Comparison of ENCODE assay signal across 12 cellular contexts in the genomic region with DNA sequence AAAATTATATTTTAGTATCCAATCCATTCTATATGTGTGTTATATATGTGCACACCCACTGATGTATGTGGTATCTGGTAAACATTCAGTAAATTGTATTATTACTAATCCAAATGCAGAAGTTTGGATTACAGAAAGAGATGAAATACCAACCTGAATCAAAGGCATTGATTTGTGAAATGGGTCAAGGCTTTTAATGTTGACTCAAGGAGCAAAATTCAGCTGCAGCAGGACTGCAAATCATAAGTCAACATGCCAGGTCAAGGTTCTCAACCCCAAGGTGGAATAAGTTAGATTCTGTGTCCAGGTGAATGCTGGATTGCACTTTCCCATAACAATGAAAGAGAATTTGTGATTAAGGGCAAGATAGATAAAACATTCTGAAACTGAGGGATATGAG.
DNase-seq lines count a peak whose midpoint lies in the region; ATAC-seq and TF ChIP-seq lines count a peak whose summit lies in the region.
"Had no signal": no experiment of that assay in that cellular context is flagged by ENCODE, and none has a peak within 500 bp of the region (broad histone marks: within the 10 kb centered on the region; RNA-seq: fewer than 3 reads in every experiment).

No MANE protein-coding gene starts in this region.

- in situ Hi-C loops in mammary epithelial cell (cut with MboI; ENCODE audit: low sequenced_read_pairs in 2 of 2): loop anchor here (10.0 to 25.0 kb wide), 4 partner anchors 119 to 602 kb away; no protein-coding TSS in a partner anchor

- RAD21 ChIA-PET in HCT116 (lab: Charles Lee; ENCODE audit: low non-redundant PET in 1 of 2, low total read pairs in 2 of 2, uncharacterized antibody in 2 of 2, unreplicated experiment in 2 of 2): no interaction called here

- no peak overlapping the region for H3K4me3 ChIP-seq in mammary epithelial cell (replicated peaks in 1 of 3; ENCODE audit: insufficient read depth in 1 of 3, low read depth in 2 of 3, low read length in 3 of 3)
- no peak overlapping the region for H3K4me3 ChIP-seq in breast epithelium
- no peak overlapping the region for H3K4me3 ChIP-seq in HCT116 (replicated peaks in 1 of 2; ENCODE audit: low read depth in 1 of 2, low read length in 2 of 2)
- H3K4me3 ChIP-seq in body of pancreas: no peak overlapping the region
- H3K4me3 ChIP-seq: BLaER1 treated with 17β-estradiol and CSF1 and Interleukin-3, amounts not matched to agents 10 nM and 100 nM; GM12878; HAP-1 had no signal

- H3K27ac ChIP-seq in mammary epithelial cell (ENCODE audit: insufficient read depth, low read depth, low read length) (no peak overlapping the region), breast epithelium (no peak overlapping the region), HCT116 (ENCODE audit: low read depth, low read length) (no peak overlapping the region), body of pancreas (no peak overlapping the region)
- H3K27ac ChIP-seq: 22Rv1; BLaER1 treated with 17β-estradiol and CSF1 and Interleukin-3, amounts not matched to agents 10 nM and 100 nM had no signal

- intact Hi-C loops in mammary epithelial cell (cut with micrococcal nuclease) (loop anchor here (1.0 to 2.0 kb wide), 7 partner anchors 30 to 1431 kb away; a partner anchor contains a TSS), breast epithelium (cut with DNase I; ENCODE audit: low total_unique reads) (no loop called here), HCT116 (cut with micrococcal nuclease) (loop anchor here (1.0 to 10.0 kb wide), 6 partner anchors 29 to 1659 kb away; no protein-coding TSS in a partner anchor), body of pancreas (cut with DNase I) (no loop called here)

- no TSS peak for BruUV-seq in mammary epithelial cell (replicated peaks; lab: Mats Ljungman, UMichigan)
- no TSS peak for BruUV-seq in HCT116 (replicated peaks; lab: Mats Ljungman, UMichigan)

- TF ChIP-seq POLR2A in breast epithelium (IDR thresholded peaks at IDR 0.05) (no peak), HCT116 (IDR thresholded peaks at IDR 0.05; ENCODE audit: borderline replicate concordance, extremely low read depth, insufficient read depth, insufficient read length) (no peak), body of pancreas (IDR thresholded peaks at IDR 0.05) (no peak)

- dilution Hi-C loops in mammary epithelial cell (cut with HindIII; ENCODE audit: low sequenced_read_pairs): no loop called here

- H3K27me3 ChIP-seq in mammary epithelial cell (ENCODE audit: insufficient read depth, low read length): no peaks in the 10 kb centered on the region
- no peaks in the 10 kb centered on the region for H3K27me3 ChIP-seq in breast epithelium
- no peaks in the 10 kb centered on the region for H3K27me3 ChIP-seq in HCT116 (ENCODE audit: insufficient read depth, low read length)
- no peaks in the 10 kb centered on the region for H3K27me3 ChIP-seq in body of pancreas
- H3K27me3 ChIP-seq: BE2C; BLaER1 treated with 17β-estradiol and CSF1 and Interleukin-3, amounts not matched to agents 10 nM and 100 nM had no signal

- H4K20me1 ChIP-seq in mammary epithelial cell (ENCODE audit: insufficient read depth, low read length) (no peaks in the 10 kb centered on the region), HCT116 (ENCODE audit: insufficient read depth) (no peaks in the 10 kb centered on the region)
- H4K20me1 ChIP-seq: BLaER1 treated with 17β-estradiol and CSF1 and Interleukin-3, amounts not matched to agents 10 nM and 100 nM had no signal

- no peak overlapping the region for H3K9ac ChIP-seq in mammary epithelial cell (ENCODE audit: insufficient read depth, low read length)
- H3K9ac ChIP-seq in HCT116 (ENCODE audit: low read length): no peak overlapping the region
- H3K9ac ChIP-seq: BLaER1 treated with 17β-estradiol and CSF1 and Interleukin-3, amounts not matched to agents 10 nM and 100 nM had no signal

- H3K4me1 ChIP-seq in mammary epithelial cell (ENCODE audit: insufficient read depth, low read length) (no peaks in the 10 kb centered on the region), breast epithelium (no peaks in the 10 kb centered on the region), HCT116 (ENCODE audit: control insufficient read depth in 1 of 2, insufficient read depth in 2 of 2, low read length in 2 of 2) (no peaks in the 10 kb centered on the region), body of pancreas (peaks cover 10% of the 10 kb centered on the region)
- H3K4me1 ChIP-seq: BLaER1 treated with 17β-estradiol and CSF1 and Interleukin-3, amounts not matched to agents 10 nM and 100 nM; HAP-1 had no signal

- POLR2A ChIA-PET in HCT116 (lab: Charles Lee): no interaction called here

- no peak overlapping the region for H3K4me2 ChIP-seq in mammary epithelial cell (ENCODE audit: insufficient read depth, low read depth, low read length)
- no peak overlapping the region for H3K4me2 ChIP-seq in HCT116 (ENCODE audit: low read length)
- H3K4me2 ChIP-seq: BLaER1 treated with 17β-estradiol and CSF1 and Interleukin-3, amounts not matched to agents 10 nM and 100 nM had no signal

- TF ChIP-seq RAD21 in HCT116 (IDR thresholded peaks at IDR 0.05; ENCODE audit: low read depth): no peak

- DNase-seq in mammary epithelial cell: no peak
- no peak for DNase-seq in breast epithelium (ENCODE audit: low spot score in 2 of 2)
- DNase-seq in HCT116 (ENCODE audit: low read depth, low spot score): no peak
- DNase-seq in body of pancreas: peak in 2 of 4 donors; percentile 19 to 58
- no peak for DNase-seq in NCI-H1694 (lab: John Stamatoyannopoulos, UW)

- CTCF ChIA-PET in mammary epithelial cell (lab: Charles Lee; ENCODE audit: low non-redundant PET) (no interaction called here), HCT116 (lab: Charles Lee) (interaction anchor here (1.2 to 2.3 kb wide), 2 partner anchors 30 to 600 kb away, joined by 3 to 7 read pairs; no protein-coding TSS in a partner anchor)

- ATAC-seq in HCT116 (no peak), body of pancreas (peak; percentile 48), HG03378 (IDR thresholded peaks at IDR 0.05; ENCODE audit: unreplicated experiment) (no peak), HG02970 (IDR thresholded peaks at IDR 0.05; ENCODE audit: low FRiP score, unreplicated experiment) (no peak)

- H3K9me2 ChIP-seq in HCT116 (ENCODE audit: insufficient read depth): no peaks in the 10 kb centered on the region

- no peaks in the 10 kb centered on the region for H3K9me3 ChIP-seq in mammary epithelial cell (replicated peaks; ENCODE audit: insufficient read depth, low read length)
- H3K9me3 ChIP-seq in breast epithelium: no peaks in the 10 kb centered on the region
- no peaks in the 10 kb centered on the region for H3K9me3 ChIP-seq in HCT116 (ENCODE audit: control insufficient read depth in 1 of 2, insufficient read depth in 1 of 2, low read depth in 1 of 2, low read length in 2 of 2)
- no peaks in the 10 kb centered on the region for H3K9me3 ChIP-seq in body of pancreas
- H3K9me3 ChIP-seq: BE2C; BLaER1 treated with 17β-estradiol and CSF1 and Interleukin-3, amounts not matched to agents 10 nM and 100 nM; HAP-1 had no signal

- H2AFZ ChIP-seq in mammary epithelial cell (ENCODE audit: low read depth, low read length) (peak overlapping the region; percentile 16), HCT116 (ENCODE audit: low read depth, low read length, poor library complexity, severe bottlenecking) (peak overlapping the region; percentile 89)

- TF ChIP-seq CTCF in mammary epithelial cell (conservative IDR thresholded peaks at IDR 0.05 in 1 of 2, IDR thresholded peaks at IDR 0.05 in 1 of 2; ENCODE audit: extremely low read depth in 1 of 2, insufficient read depth in 1 of 2, low read depth in 1 of 2, low read length in 2 of 2) (no peak), breast epithelium (IDR thresholded peaks at IDR 0.05) (no peak), HCT116 (IDR thresholded peaks at IDR 0.05 in 2 of 3, conservative IDR thresholded peaks at IDR 0.05 in 1 of 3; ENCODE audit: borderline replicate concordance in 1 of 3, insufficient read depth in 1 of 3, low read depth in 2 of 3, low read length in 2 of 3) (no peak), body of pancreas (IDR thresholded peaks at IDR 0.05) (no peak)

- H3K36me3 ChIP-seq in mammary epithelial cell (ENCODE audit: insufficient read depth, low read length): peaks cover 1% of the 10 kb centered on the region
- no peaks in the 10 kb centered on the region for H3K36me3 ChIP-seq in breast epithelium
- no peaks in the 10 kb centered on the region for H3K36me3 ChIP-seq in HCT116 (ENCODE audit: control insufficient read depth in 1 of 2, insufficient read depth in 2 of 2, low read length in 2 of 2)
- H3K36me3 ChIP-seq in body of pancreas (replicated peaks in 1 of 2; ENCODE audit: insufficient read depth in 1 of 2, low read depth in 2 of 2): no peaks in the 10 kb centered on the region
- H3K36me3 ChIP-seq: BE2C; BLaER1 treated with 17β-estradiol and CSF1 and Interleukin-3, amounts not matched to agents 10 nM and 100 nM; HAP-1 had no signal

- no peaks in the 10 kb centered on the region for H3K79me2 ChIP-seq in mammary epithelial cell (ENCODE audit: insufficient read depth, low read length)
- no peaks in the 10 kb centered on the region for H3K79me2 ChIP-seq in HCT116 (ENCODE audit: insufficient read depth, low read length)

TF ChIP-seq in HCT116, 20 proteins besides CTCF, POLR2A, EP300 and RAD21:
- TF ChIP-seq SRF (IDR thresholded peaks at IDR 0.05; ENCODE audit: low read depth) (no peak), SIN3A (IDR thresholded peaks at IDR 0.05; ENCODE audit: low read depth) (no peak), EGR1 (IDR thresholded peaks at IDR 0.05; ENCODE audit: low read depth) (no peak), FOSL1 (IDR thresholded peaks at IDR 0.05; ENCODE audit: low read depth) (no peak), ELF1 (IDR thresholded peaks at IDR 0.05; ENCODE audit: borderline replicate concordance, low read depth) (no peak), YY1 (IDR thresholded peaks at IDR 0.05; ENCODE audit: extremely low read depth, insufficient replicate concordance, low read depth, low read length) (no peak), JUND (IDR thresholded peaks at IDR 0.05) (no peak), EZH2phosphoT487 (IDR thresholded peaks at IDR 0.05; ENCODE audit: borderline replicate concordance) (no peak), TCF7L2 (IDR thresholded peaks at IDR 0.05; ENCODE audit: borderline replicate concordance, extremely low read depth, insufficient read depth, insufficient read length) (no peak), ZFX (IDR thresholded peaks at IDR 0.05) (no peak), CEBPB (IDR thresholded peaks at IDR 0.05; ENCODE audit: low read depth) (no peak), ZNF274 (IDR thresholded peaks at IDR 0.05; ENCODE audit: low read depth, low read length) (no peak)
- TF ChIP-seq, protein P1, sequence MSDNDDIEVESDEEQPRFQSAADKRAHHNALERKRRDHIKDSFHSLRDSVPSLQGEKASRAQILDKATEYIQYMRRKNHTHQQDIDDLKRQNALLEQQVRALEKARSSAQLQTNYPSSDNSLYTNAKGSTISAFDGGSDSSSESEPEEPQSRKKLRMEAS (IDR thresholded peaks at IDR 0.05): no peak
- TF ChIP-seq, protein P2, sequence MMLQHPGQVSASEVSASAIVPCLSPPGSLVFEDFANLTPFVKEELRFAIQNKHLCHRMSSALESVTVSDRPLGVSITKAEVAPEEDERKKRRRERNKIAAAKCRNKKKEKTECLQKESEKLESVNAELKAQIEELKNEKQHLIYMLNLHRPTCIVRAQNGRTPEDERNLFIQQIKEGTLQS (IDR thresholded peaks at IDR 0.05): no peak
TF ChIP-seq in HCT116: peak in this region for 0.

Comparison
In these comparisons a context has a peak if more than half of its experiments do, and no peak if none do; other contexts are left out.
1. intact Hi-C loops: an anchor here in mammary epithelial cell (1.0 to 2.0 kb wide) and HCT116 (1.0 to 10.0 kb wide); none called in breast epithelium and body of pancreas.